Comparison of ENCODE assay signal across 14 cellular contexts in the genomic region with DNA sequence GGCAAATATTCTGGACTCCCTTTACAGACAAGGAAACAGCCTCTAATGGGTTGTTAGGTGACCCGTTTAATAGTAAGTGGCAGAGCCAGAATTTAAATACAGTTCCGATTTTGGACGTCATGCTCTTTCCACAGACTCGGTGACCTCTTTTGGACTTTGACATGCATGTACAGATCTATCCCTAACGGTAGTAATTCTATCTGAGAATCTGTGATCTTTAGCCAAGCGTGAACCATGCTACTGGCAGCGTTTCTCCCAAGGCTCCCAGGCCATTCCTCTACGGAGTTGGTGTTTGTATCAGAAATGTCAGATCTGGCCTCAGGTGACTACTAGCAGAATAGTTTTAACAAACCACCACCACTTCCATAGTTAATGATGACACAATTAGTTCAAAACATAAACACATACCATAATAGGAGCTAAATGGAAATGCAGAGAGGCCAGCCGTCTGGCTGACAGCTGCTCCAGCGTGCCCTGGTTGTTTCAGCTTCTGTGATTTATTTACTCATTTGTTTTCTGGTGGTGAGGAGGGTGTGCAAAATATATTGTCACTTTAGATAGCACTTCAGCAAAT.
A peak's percentile ranks its signal among the peaks of the same experiment; 100 is the strongest.
DNase-seq lines count a peak whose midpoint lies in the region; ATAC-seq, FAIRE-seq and TF ChIP-seq lines count a peak whose summit lies in the region.
"Had no signal": no experiment of that assay in that cellular context is flagged by ENCODE, and none has a peak within 500 bp of the region (broad histone marks: within the 10 kb centered on the region; RNA-seq: fewer than 3 reads in every experiment).

No MANE protein-coding gene starts in this region.

- H3K79me2 ChIP-seq in smooth muscle cell (ENCODE audit: low read depth): no peaks in the 10 kb centered on the region

- H3K27me3 ChIP-seq in smooth muscle cell (ENCODE audit: low read depth): no peaks in the 10 kb centered on the region
- H3K27me3 ChIP-seq: BE2C had no signal

- no peaks in the 10 kb centered on the region for H3K9me3 ChIP-seq in smooth muscle cell (replicated peaks; ENCODE audit: low read depth)
- H3K9me3 ChIP-seq: BE2C had no signal

- no peak overlapping the region for H2AFZ ChIP-seq in smooth muscle cell (ENCODE audit: low read depth)

- no peak overlapping the region for H3K9ac ChIP-seq in smooth muscle cell (ENCODE audit: low read depth)

- 71% methylated on average over 10 of the region's 10 CpGs for WGBS in smooth muscle cell (ENCODE audit: low lambda C conversion rate)

- no peak for FAIRE-seq in frontal cortex (lab: Jason Lieb, UNC)

- H4K20me1 ChIP-seq in smooth muscle cell (ENCODE audit: low read depth): no peaks in the 10 kb centered on the region

- no peaks in the 10 kb centered on the region for H3K36me3 ChIP-seq in smooth muscle cell (ENCODE audit: low read depth)
- H3K36me3 ChIP-seq: BE2C had no signal

- ATAC-seq in HG03045 (IDR thresholded peaks at IDR 0.05; ENCODE audit: unreplicated experiment) (no peak), HG03108 (IDR thresholded peaks at IDR 0.05; ENCODE audit: unreplicated experiment) (no peak)

- H3K4me2 ChIP-seq in smooth muscle cell: peak overlapping the region; percentile 31

- no peaks in the 10 kb centered on the region for H3F3A ChIP-seq in smooth muscle cell (ENCODE audit: low read depth)

- no peak for TF ChIP-seq CTCF in fibroblast of villous mesenchyme (IDR thresholded peaks at IDR 0.05; ENCODE audit: insufficient read depth, low read depth, low read length)
- no peak for TF ChIP-seq CTCF in smooth muscle cell (IDR thresholded peaks at IDR 0.05; ENCODE audit: borderline replicate concordance, insufficient read depth, poor library complexity, severe bottlenecking)

- no peak overlapping the region for H3K27ac ChIP-seq in smooth muscle cell (ENCODE audit: low read depth)

- H3K4me3 ChIP-seq in fibroblast of villous mesenchyme (ENCODE audit: low read depth, low read length) (no peak overlapping the region), smooth muscle cell (no peak overlapping the region)

- no peaks in the 10 kb centered on the region for H3K4me1 ChIP-seq in smooth muscle cell (ENCODE audit: low read depth)
- H3K4me1 ChIP-seq: BE2C had no signal

- DNase-seq in EL: peak; percentile 49
- peak; percentile 37 for DNase-seq in NCI-H1694 (lab: John Stamatoyannopoulos, UW)
- DNase-seq in fibroblast of villous mesenchyme (ENCODE audit: low read depth): peak; percentile 23
- no peak for DNase-seq in smooth muscle cell (lab: John Stamatoyannopoulos, UW; ENCODE audit: unreplicated experiment)
- DNase-seq in frontal cortex (ENCODE audit: low spot score in 2 of 2): no peak
- DNase-seq: ACHN; BE2C; CD8-positive, alpha-beta memory T cell; KG1; NCI-H1092 treated with DMSO at 0.1 percent for 48 hours; NCI-H187 treated with DMSO at 0.1 percent for 48 hours; NCI-H524 treated with DMSO at 0.1 percent for 48 hours had no signal

Comparison
In these comparisons a context has a peak if more than half of its experiments do, and no peak if none do; other contexts are left out.
1. DNase-seq: peak in EL (single experiment), NCI-H1694 (single experiment) and fibroblast of villous mesenchyme (single experiment); none in smooth muscle cell (single experiment) and frontal cortex (0 of 2).